ENCODE assay signal across 28 cellular contexts in the genomic region with DNA sequence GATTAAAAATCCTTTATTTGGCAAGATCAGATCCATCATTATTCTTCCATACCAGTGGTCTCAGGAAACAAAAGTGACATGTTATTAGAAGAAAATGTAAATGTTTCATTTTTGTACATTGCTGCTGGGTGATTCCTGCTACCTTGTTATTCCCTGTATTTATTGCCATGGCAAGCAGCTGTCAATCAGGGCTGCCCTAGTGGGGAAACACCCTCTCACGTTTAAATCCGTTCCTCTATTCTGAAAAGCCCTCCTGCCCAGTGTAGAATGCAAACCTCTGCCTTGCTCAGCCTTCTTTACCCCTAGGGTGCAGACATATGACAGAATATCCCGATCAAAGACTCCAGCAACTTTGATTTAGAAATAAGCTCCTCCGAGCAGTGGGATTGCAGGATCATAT.
"Had no signal": no experiment of that assay in that cellular context is flagged by ENCODE, and none has a peak within 500 bp of the region (broad histone marks: within the 10 kb centered on the region; RNA-seq: fewer than 3 reads in every experiment).

No MANE protein-coding gene starts in this region.

- H3K27ac ChIP-seq: ascending aorta, body of pancreas, SJCRH30, WERI-Rb-1 had no signal

- ATAC-seq: activated CD4-positive, CD25-positive, alpha-beta regulatory T cell treated with anti-CD3 and anti-CD28 coated beads, Interleukin-2, amount 50 U/mL, for 24 hours; activated CD8-positive, alpha-beta T cell treated with anti-CD3 and anti-CD28 coated beads for 36 hours; activated naive CD4-positive, alpha-beta T cell treated with anti-CD3 and anti-CD28 coated beads, Interleukin-2, amount 50 U/mL, for 72 hours; activated naive CD8-positive, alpha-beta T cell treated with anti-CD3 and anti-CD28 coated beads, Interleukin-2, amount 50 U/mL, for 24 hours; activated T-cell treated with anti-CD3 and anti-CD28 coated beads, Interleukin-2, amount 50 U/mL, for 72 hours; body of pancreas; Panc1; Right ventricle myocardium inferior had no signal

- DNase-seq: activated CD4-positive, alpha-beta T cell treated with anti-CD3 and anti-CD28 coated beads for 4 hours; activated CD8-positive, alpha-beta memory T cell treated with anti-CD3 and anti-CD28 coated beads, Interleukin-2, amount 50 U/mL, for 4 hours; activated CD8-positive, alpha-beta T cell treated with anti-CD3 and anti-CD28 coated beads for 36 hours; activated naive CD4-positive, alpha-beta T cell treated with Interleukin-2 at 50 U/mL for 16 hours; activated naive CD8-positive, alpha-beta T cell treated with anti-CD3 and anti-CD28 coated beads, Interleukin-2, amount 50 U/mL, for 24 hours; activated T-cell treated with anti-CD3 and anti-CD28 coated beads, Interleukin-2, amount 50 U/mL, for 72 hours; amniotic stem cell; body of pancreas; Kasumi-1; KBM-7; NCI-H1105 treated with DMSO at 0.1 percent for 48 hours; NCI-H1436 treated with DMSO at 0.1 percent for 48 hours; NCI-H187; NCI-H2081; NCI-H446; NCI-H524; NCI-H748 treated with DMSO at 0.1 percent for 48 hours; RPMI8226; SJCRH30; SK-N-SH; T-helper 1 cell; WERI-Rb-1 had no signal

- H3K36me3 ChIP-seq: ascending aorta, SJCRH30, WERI-Rb-1 had no signal

- H3K36me3 Mint-ChIP-seq: activated naive CD4-positive, alpha-beta T cell treated with anti-CD3 and anti-CD28 coated beads, Interleukin-2, amount 50 U/mL, for 72 hours had no signal

- H3K4me3 ChIP-seq: ascending aorta, body of pancreas, SJCRH30 had no signal

- H3K27ac Mint-ChIP-seq: activated CD8-positive, alpha-beta T cell treated with anti-CD3 and anti-CD28 coated beads for 36 hours; activated naive CD4-positive, alpha-beta T cell treated with anti-CD3 and anti-CD28 coated beads, Interleukin-2, amount 50 U/mL, for 72 hours; activated naive CD8-positive, alpha-beta T cell treated with anti-CD3 and anti-CD28 coated beads, Interleukin-2, amount 50 U/mL, for 24 hours; activated T-cell treated with anti-CD3 and anti-CD28 coated beads, Interleukin-2, amount 50 U/mL, for 72 hours had no signal

- H3K9me3 ChIP-seq: ascending aorta, body of pancreas, SJCRH30, SK-N-SH had no signal

- H3K4me1 Mint-ChIP-seq: activated naive CD8-positive, alpha-beta T cell treated with anti-CD3 and anti-CD28 coated beads, Interleukin-2, amount 50 U/mL, for 24 hours; central memory CD8-positive, alpha-beta T cell had no signal

- H3K4me1 ChIP-seq: ascending aorta, SJCRH30 had no signal

- H3K27me3 ChIP-seq: ascending aorta, body of pancreas, SJCRH30 had no signal

- H3K4me3 Mint-ChIP-seq: activated CD8-positive, alpha-beta T cell treated with anti-CD3 and anti-CD28 coated beads for 36 hours; activated naive CD8-positive, alpha-beta T cell treated with anti-CD3 and anti-CD28 coated beads, Interleukin-2, amount 50 U/mL, for 24 hours; activated T-cell treated with anti-CD3 and anti-CD28 coated beads, Interleukin-2, amount 50 U/mL, for 72 hours; central memory CD8-positive, alpha-beta T cell had no signal

- H3K9ac ChIP-seq: SK-N-SH had no signal

- H3K9me3 Mint-ChIP-seq: activated CD8-positive, alpha-beta T cell treated with anti-CD3 and anti-CD28 coated beads for 36 hours; activated naive CD4-positive, alpha-beta T cell treated with anti-CD3 and anti-CD28 coated beads, Interleukin-2, amount 50 U/mL, for 72 hours; activated naive CD8-positive, alpha-beta T cell treated with anti-CD3 and anti-CD28 coated beads, Interleukin-2, amount 50 U/mL, for 24 hours; central memory CD8-positive, alpha-beta T cell had no signal
